14 cellular contexts compared by ENCODE assay signal in genomic region chr9:34744295-34745221, GRCh38. TPM values are rescaled to one million over a fixed set of nuclear protein-coding genes. Genes with fewer than 3 reads are reported as not detected.
DNase-seq lines count a peak whose midpoint lies in the region; ATAC-seq and TF ChIP-seq lines count a peak whose summit lies in the region.
"Had no signal": no experiment of that assay in that cellular context is flagged by ENCODE, and none has a peak within 500 bp of the region (broad histone marks: within the 10 kb centered on the region; RNA-seq: fewer than 3 reads in every experiment).

No MANE protein-coding gene starts in this region.

- H3K27ac ChIP-seq in WERI-Rb-1 = peak overlapping the region; percentile 62
- H3K27ac ChIP-seq in endodermal cell (ENCODE audit: low read depth, low read length) = no peak overlapping the region

- intact Hi-C loops in Right ventricle myocardium superior (cut with DNase I) = no loop called here
- intact Hi-C loops in cardiac septum (cut with DNase I) = no loop called here

- no peak overlapping the region for H3K4me3 Mint-ChIP-seq in endodermal cell
- H3K4me3 Mint-ChIP-seq: mesothelial cell of epicardium, type B pancreatic cell had no signal

- peaks cover 17% of the 10 kb centered on the region for H3K27me3 Mint-ChIP-seq in endodermal cell (ENCODE audit: insufficient read depth)

- no peak overlapping the region for H3K27ac Mint-ChIP-seq in endodermal cell
- H3K27ac Mint-ChIP-seq: mesothelial cell of epicardium, type B pancreatic cell had no signal

- H3K4me1 Mint-ChIP-seq in endodermal cell = no peaks in the 10 kb centered on the region
- H3K4me1 Mint-ChIP-seq: mesothelial cell of epicardium had no signal

- H3K27me3 ChIP-seq in WERI-Rb-1 (ENCODE audit: insufficient read depth, low read depth, severe bottlenecking) (no peaks in the 10 kb centered on the region), endodermal cell (ENCODE audit: control insufficient read depth, insufficient read depth, low read length, poor library complexity, severe bottlenecking) (no peaks in the 10 kb centered on the region)

- ATAC-seq in Right ventricle myocardium superior (ENCODE audit: poor library complexity) = peak; percentile 65

- 94 to 100% methylated on average over 1 to 2 of the region's 2 CpGs for WGBS in endodermal cell (ENCODE audit: insufficient coverage in 1 of 2, insufficient read length in 1 of 2), 2 experiments

- no peak overlapping the region for H3K9ac ChIP-seq in endodermal cell (ENCODE audit: extremely low read depth, low read length, poor library complexity, severe bottlenecking)

- H3K36me3 ChIP-seq in WERI-Rb-1 = no peaks in the 10 kb centered on the region
- H3K36me3 ChIP-seq in endodermal cell (ENCODE audit: control insufficient read depth, insufficient read depth, low read length) = no peaks in the 10 kb centered on the region

- H3K9me3 ChIP-seq in WERI-Rb-1 (ENCODE audit: severe bottlenecking) (peaks cover 7% of the 10 kb centered on the region), endodermal cell (ENCODE audit: control insufficient read depth, low read length) (peaks cover 8% of the 10 kb centered on the region)

- TF ChIP-seq CTCF in WERI-Rb-1 (IDR thresholded peaks at IDR 0.05; ENCODE audit: low read depth, low read length) = no peak
- TF ChIP-seq CTCF in endodermal cell (conservative IDR thresholded peaks at IDR 0.05) = no peak

- peaks cover 2% of the 10 kb centered on the region for H3K9me3 Mint-ChIP-seq in endodermal cell
- H3K9me3 Mint-ChIP-seq: type B pancreatic cell had no signal

- no peak overlapping the region for H3K4me3 ChIP-seq in WERI-Rb-1 (ENCODE audit: low read depth, low read length)
- no peak overlapping the region for H3K4me3 ChIP-seq in endodermal cell (ENCODE audit: low read length)

- H3K36me3 Mint-ChIP-seq in endodermal cell (ENCODE audit: low read depth) = no peaks in the 10 kb centered on the region
- H3K36me3 Mint-ChIP-seq: mesothelial cell of epicardium, type B pancreatic cell had no signal

- H3K4me1 ChIP-seq in endodermal cell (ENCODE audit: control insufficient read depth, insufficient read depth, low read length) = no peaks in the 10 kb centered on the region

- peak; percentile 54 for DNase-seq in Right ventricle myocardium superior
- no peak for DNase-seq in cardiac septum (ENCODE audit: low spot score)
- peak; percentile 89 for DNase-seq in WERI-Rb-1
- DNase-seq in iris pigment epithelial cell (ENCODE audit: low read depth) = peak; percentile 79
- no peak for DNase-seq in germinal center (ENCODE audit: low spot score)
- no peak for DNase-seq in DMS153 treated with DMSO at 0.1 percent for 48 hours (lab: John Stamatoyannopoulos, UW; ENCODE audit: unreplicated experiment)
- DNase-seq in SW 1271 (lab: John Stamatoyannopoulos, UW) = no peak
- no peak for DNase-seq in endodermal cell
- DNase-seq: C1 segment of cervical spinal cord; MM.1S; stimulated activated CD4-positive, alpha-beta T cell treated with anti-CD3 and anti-CD28 coated beads, Interleukin-2, amount 100 ng/mL, for 24 hours; T-helper 1 cell had no signal

RNA-seq across cellular contexts. Expression of gene CCL21, which starts 34.6 kb away (rescaled TPM):
- total RNA-seq in Right ventricle myocardium superior (4.9 TPM), cardiac septum (30.1 TPM), endodermal cell (not detected)
- not detected for polyA plus RNA-seq in endodermal cell (2013, experiment 1 of 2)
- polyA plus RNA-seq in endodermal cell (2013, experiment 2 of 2) = not detected
- total RNA-seq: mesothelial cell of epicardium had no signal

RNA-seq across cellular contexts. Expression of gene CCL19, which starts 53.5 kb away (rescaled TPM):
- total RNA-seq in Right ventricle myocardium superior (0.70 TPM), cardiac septum (0.62 TPM), endodermal cell (not detected)
- polyA plus RNA-seq in endodermal cell (2013, experiment 1 of 2) = not detected
- polyA plus RNA-seq in endodermal cell (2013, experiment 2 of 2) = not detected
- total RNA-seq: mesothelial cell of epicardium had no signal

Comparison
In these comparisons a context has a peak if more than half of its experiments do, and no peak if none do; other contexts are left out.
1. DNase-seq: peak in Right ventricle myocardium superior (single experiment), WERI-Rb-1 (single experiment) and iris pigment epithelial cell (single experiment); none in cardiac septum (single experiment), germinal center (single experiment), DMS153 treated with DMSO at 0.1 percent for 48 hours (single experiment), SW 1271 (0 of 2) and endodermal cell (single experiment).